ENCODE assay signal across 9 cellular contexts in genomic region chr4:1792832-1793495, GRCh38. TPM values are rescaled to one million over a fixed set of nuclear protein-coding genes. Genes with fewer than 3 reads are reported as not detected.
DNase-seq lines count a peak whose midpoint lies in the region; ATAC-seq and TF ChIP-seq lines count a peak whose summit lies in the region.
"Had no signal": no experiment of that assay in that cellular context is flagged by ENCODE, and none has a peak within 500 bp of the region (broad histone marks: within the 10 kb centered on the region; RNA-seq: fewer than 3 reads in every experiment).

TSS of gene FGFR3 (plus strand) at chr4:1793293. CDS start at chr4:1793935, 642 bp downstream.

- H3K4me1 Mint-ChIP-seq in stimulated activated naive B cell treated with anti-CD40 and anti-IgM and Interleukin-4, amounts not matched to agents 10 μg/mL and 1 μg/mL and 100 μg/mL, for 72 hours: peaks cover 6 to 9% of the 10 kb centered on the region in 2 donors

- H3K27ac Mint-ChIP-seq in stimulated activated naive B cell treated with anti-CD40 and anti-IgM and Interleukin-4, amounts not matched to agents 10 μg/mL and 1 μg/mL and 100 μg/mL, for 72 hours: no peak within 1 kb of the TSS

- H3K36me3 ChIP-seq in lower lobe of right lung: no peaks in the 10 kb centered on the region
- H3K36me3 ChIP-seq: adrenal gland had no signal

- H3K27me3 ChIP-seq in lower lobe of right lung (ENCODE audit: low read depth): peaks cover 45% of the 10 kb centered on the region

- peaks cover 21% of the 10 kb centered on the region for H3K4me1 ChIP-seq in lower lobe of right lung

- intact Hi-C loops in lower lobe of right lung (cut with DNase I): no loop called here

- H3K36me3 Mint-ChIP-seq in stimulated activated naive B cell treated with anti-CD40 and anti-IgM and Interleukin-4, amounts not matched to agents 10 μg/mL and 1 μg/mL and 100 μg/mL, for 72 hours: no peaks in the 10 kb centered on the region

- in situ Hi-C loops in GM13977 (cut with MboI; ENCODE audit: low pct_unique_long_range_greater_than_20kb, low sequenced_read_pairs, unreplicated experiment): no loop called here

- no peaks in the 10 kb centered on the region for H3K9me3 ChIP-seq in lower lobe of right lung
- H3K9me3 ChIP-seq: adrenal gland had no signal

- peak within 1 kb of the TSS in 1 of 2 donors; percentile 22 for H3K4me3 Mint-ChIP-seq in stimulated activated naive B cell treated with anti-CD40 and anti-IgM and Interleukin-4, amounts not matched to agents 10 μg/mL and 1 μg/mL and 100 μg/mL, for 72 hours

- H3K27ac ChIP-seq in cingulate gyrus (ENCODE audit: low read depth, low read length): peak within 1 kb of the TSS; percentile 47
- H3K27ac ChIP-seq in lower lobe of right lung: no peak within 1 kb of the TSS
- H3K27ac ChIP-seq: adrenal gland had no signal

- peaks cover 12 to 40% of the 10 kb centered on the region in 2 donors for H3K27me3 Mint-ChIP-seq in stimulated activated naive B cell treated with anti-CD40 and anti-IgM and Interleukin-4, amounts not matched to agents 10 μg/mL and 1 μg/mL and 100 μg/mL, for 72 hours

- peak within 1 kb of the TSS; percentile 64 for H3K4me3 ChIP-seq in lower lobe of right lung

- TF ChIP-seq CTCF in GM13977 (IDR thresholded peaks at IDR 0.05; ENCODE audit: extremely low read depth, insufficient read depth, missing control alignments): no peak
- no peak for TF ChIP-seq CTCF in lower lobe of right lung (IDR thresholded peaks at IDR 0.05)

- no peaks in the 10 kb centered on the region for H3K9me3 Mint-ChIP-seq in stimulated activated naive B cell treated with anti-CD40 and anti-IgM and Interleukin-4, amounts not matched to agents 10 μg/mL and 1 μg/mL and 100 μg/mL, for 72 hours

- DNase-seq in GM13977 (ENCODE audit: low spot score) (peak; percentile 97), UCSD-AML1 (lab: John Stamatoyannopoulos, UW; ENCODE audit: unreplicated experiment) (peak; percentile 56), lower lobe of right lung (no peak), NCI-H187 treated with DMSO at 0.1 percent for 48 hours (lab: John Stamatoyannopoulos, UW) (no peak), NK-92 (lab: John Stamatoyannopoulos, UW; ENCODE audit: unreplicated experiment) (no peak)
- no peak for DNase-seq in stimulated activated naive B cell treated with anti-CD40 and anti-IgM and Interleukin-4, amounts not matched to agents 10 μg/mL and 1 μg/mL and 100 μg/mL, for 72 hours

- peak; percentile 46 for ATAC-seq in HG03442 (IDR thresholded peaks at IDR 0.05; ENCODE audit: unreplicated experiment)
- ATAC-seq in lower lobe of right lung: peak; percentile 78 to 79
- peak; percentile 78 to 84 for ATAC-seq in stimulated activated naive B cell treated with anti-CD40 and anti-IgM and Interleukin-4, amounts not matched to agents 10 μg/mL and 1 μg/mL and 100 μg/mL, for 72 hours (replicated peaks)

RNA-seq across cellular contexts. Expression of gene FGFR3, which starts in this region (rescaled TPM):
- total RNA-seq in lower lobe of right lung: 34.2 TPM

Comparison
In these comparisons a context has a peak if more than half of its experiments do, and no peak if none do; other contexts are left out.
1. DNase-seq: peak in GM13977 (single experiment) and UCSD-AML1 (single experiment); none in lower lobe of right lung (single experiment), stimulated activated naive B cell treated with anti-CD40 and anti-IgM and Interleukin-4, amounts not matched to agents 10 μg/mL and 1 μg/mL and 100 μg/mL, for 72 hours (single experiment), NCI-H187 treated with DMSO at 0.1 percent for 48 hours (single experiment) and NK-92 (single experiment).
2. Peak in every context shown above with its lines, with median percentiles within 50 percentile points of each other: ATAC-seq.